ENCODE assay signal across 10 cellular contexts in genomic region chr1:154176341-154176740, GRCh38. TPM values are rescaled to one million over a fixed set of nuclear protein-coding genes. Genes with fewer than 3 reads are reported as not detected.
DNase-seq lines count a peak whose midpoint lies in the region; ATAC-seq and TF ChIP-seq lines count a peak whose summit lies in the region.
"Had no signal": no experiment of that assay in that cellular context is flagged by ENCODE, and none has a peak within 500 bp of the region (broad histone marks: within the 10 kb centered on the region; RNA-seq: fewer than 3 reads in every experiment).

No MANE protein-coding gene starts in this region.

- peaks cover 44% of the 10 kb centered on the region for H3K36me3 ChIP-seq in CD4-positive, alpha-beta memory T cell (ENCODE audit: insufficient read depth, low read length)

- H3K9me3 ChIP-seq in CD4-positive, alpha-beta memory T cell (ENCODE audit: control insufficient read depth in 1 of 2, low read length in 2 of 2): no peaks in the 10 kb centered on the region

- no peaks in the 10 kb centered on the region for H3K27me3 ChIP-seq in CD4-positive, alpha-beta memory T cell (ENCODE audit: insufficient read depth, low read length)

- H3K9me3 Mint-ChIP-seq in CD4-positive, alpha-beta memory T cell: no peaks in the 10 kb centered on the region
- H3K9me3 Mint-ChIP-seq in nephron: no peaks in the 10 kb centered on the region

- peak overlapping the region; percentile 23 for H3K27ac ChIP-seq in CD4-positive, alpha-beta memory T cell (ENCODE audit: low read depth, low read length)
- H3K27ac ChIP-seq in RWPE1: peak overlapping the region; percentile 59

- TF ChIP-seq CTCF in RWPE1 (conservative IDR thresholded peaks at IDR 0.05; ENCODE audit: low read depth) (no peak), epithelial cell of esophagus (IDR thresholded peaks at IDR 0.05; ENCODE audit: insufficient read depth, low read depth, low read length, missing control alignments) (no peak), nephron (IDR thresholded peaks at IDR 0.05; ENCODE audit: unreplicated experiment in 3 of 3) (no peak)

- H3K27me3 Mint-ChIP-seq in CD4-positive, alpha-beta memory T cell: no peaks in the 10 kb centered on the region
- H3K27me3 Mint-ChIP-seq in nephron (ENCODE audit: low read depth): no peaks in the 10 kb centered on the region

- H3K4me3 Mint-ChIP-seq in CD4-positive, alpha-beta memory T cell: peak overlapping the region in 6 of 8 donors; percentile 33 to 68 (median 53)
- H3K4me3 Mint-ChIP-seq in nephron: peak overlapping the region in 1 of 3 experiments; percentile 6

- intact Hi-C loops in CD4-positive, alpha-beta memory T cell (cut with micrococcal nuclease): no loop called here

- no peak overlapping the region for H3K4me3 ChIP-seq in CD4-positive, alpha-beta memory T cell (ENCODE audit: low read length in 2 of 2)
- no peak overlapping the region for H3K4me3 ChIP-seq in epithelial cell of esophagus (ENCODE audit: low read length)

- ATAC-seq in GM18861 (IDR thresholded peaks at IDR 0.05; ENCODE audit: unreplicated experiment): no peak

- H3K4me1 ChIP-seq in CD4-positive, alpha-beta memory T cell (ENCODE audit: insufficient read depth, low read length): peaks cover 64% of the 10 kb centered on the region

- H3K4me1 Mint-ChIP-seq in CD4-positive, alpha-beta memory T cell: peaks cover 55 to 76% (median 66%) of the 10 kb centered on the region in 4 donors
- peaks cover 45% of the 10 kb centered on the region for H3K4me1 Mint-ChIP-seq in nephron

- CTCF ChIA-PET in CD4-positive, alpha-beta memory T cell (lab: Charles Lee; ENCODE audit: partially characterized antibody): interaction anchor here (0.7 kb wide), 1 partner anchor 23 kb away, joined by 3 read pairs; no protein-coding TSS in a partner anchor
- CTCF ChIA-PET in RWPE1 (lab: Yijun Ruan, JAX): interaction anchor here (0.6 kb wide), 1 partner anchor 13 kb away, joined by 3 read pairs; no protein-coding TSS in a partner anchor

- peak overlapping the region; percentile 32 to 98 (median 65) for H3K27ac Mint-ChIP-seq in CD4-positive, alpha-beta memory T cell
- peak overlapping the region; percentile 13 to 44 (median 17) for H3K27ac Mint-ChIP-seq in nephron

- H3K36me3 Mint-ChIP-seq in CD4-positive, alpha-beta memory T cell: peaks cover 46 to 69% of the 10 kb centered on the region in 2 donors
- H3K36me3 Mint-ChIP-seq in nephron (ENCODE audit: low read depth): peaks cover 64% of the 10 kb centered on the region

- POLR2A ChIA-PET in CD4-positive, alpha-beta memory T cell (lab: Charles Lee; ENCODE audit: partially characterized antibody): interaction anchor here (5.0 kb wide), 1 partner anchor 18 kb away, joined by 37 read pairs; no protein-coding TSS in a partner anchor
- POLR2A ChIA-PET in RWPE1 (lab: Yijun Ruan, JAX; ENCODE audit: low non-redundant PET): no interaction called here

- DNase-seq in CD4-positive, alpha-beta memory T cell: no peak
- DNase-seq in RWPE1 (ENCODE audit: low spot score) (no peak), epithelial cell of esophagus (ENCODE audit: low read depth) (peak; percentile 54), GOT3 (lab: John Stamatoyannopoulos, UW) (no peak), iPS-NIHi11 (ENCODE audit: low spot score) (no peak), MV-4-11 (lab: John Stamatoyannopoulos, UW) (no peak)

RNA-seq across cellular contexts. Expression of gene TPM3, which starts 15.6 kb away (rescaled TPM):
- total RNA-seq in CD4-positive, alpha-beta memory T cell: 100 to 1,000 TPM; 311 to 312 TPM
- polyA plus RNA-seq in CD4-positive, alpha-beta memory T cell: 1,000 to 10,000 TPM in 1 of 2 donors, 100 to 1,000 TPM in 1; 860 to 1,209 TPM

RNA-seq across cellular contexts. Expression of gene NUP210L, which starts 21.5 kb away (rescaled TPM):
- under 1 TPM; 0.19 to 0.23 TPM for total RNA-seq in CD4-positive, alpha-beta memory T cell
- polyA plus RNA-seq in CD4-positive, alpha-beta memory T cell: under 1 TPM in 1 of 2 donors, not detected in 1; 0.14 TPM
- total RNA-seq: glomerular endothelial cell had no signal

RNA-seq across cellular contexts. Expression of gene CFAP141, which starts 29.8 kb away (rescaled TPM):
- total RNA-seq in CD4-positive, alpha-beta memory T cell: not detected
- not detected for polyA plus RNA-seq in CD4-positive, alpha-beta memory T cell
- total RNA-seq: glomerular endothelial cell; T-helper 1 cell treated with Interleukin-12 subunit alpha and Interleukin-12 subunit beta and Interleukin-4 antibody, amounts not matched to agents 30 ng/mL and 1 ng/mL, for 36 hours had no signal

RNA-seq across cellular contexts. Expression of gene UBAP2L, which starts 44.4 kb away (rescaled TPM):
- total RNA-seq in CD4-positive, alpha-beta memory T cell: 100 to 1,000 TPM; 180 to 189 TPM
- 10 to 100 TPM; 33.5 to 74.5 TPM for polyA plus RNA-seq in CD4-positive, alpha-beta memory T cell
